Comparison of ENCODE assay signal across 22 cellular contexts in the genomic region with DNA sequence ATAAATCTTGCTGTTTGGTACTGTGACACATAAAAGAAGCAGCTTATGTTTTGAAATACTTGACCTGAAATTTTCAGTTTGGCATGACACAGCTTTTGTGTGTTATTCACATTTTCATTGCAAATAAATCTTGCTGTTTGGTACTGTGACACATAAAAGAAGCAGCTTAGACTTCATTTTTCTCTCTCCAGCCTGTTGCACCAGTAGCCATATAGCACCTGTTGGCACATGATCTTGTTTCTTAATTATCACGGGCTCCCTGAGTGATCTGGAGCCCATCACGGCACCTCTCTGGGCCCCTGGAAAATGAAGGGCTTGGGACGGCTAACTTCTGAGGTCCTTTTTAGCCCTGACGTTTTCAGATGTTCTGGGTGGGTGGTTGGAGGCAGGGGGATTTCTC.
"Had no signal": no experiment of that assay in that cellular context is flagged by ENCODE, and none has a peak within 500 bp of the region (broad histone marks: within the 10 kb centered on the region; RNA-seq: fewer than 3 reads in every experiment).

No MANE protein-coding gene starts in this region.

- H3K27ac ChIP-seq: colonic mucosa, gastrocnemius medialis, parathyroid adenoma, right lobe of liver, stomach, thyroid gland had no signal

- H3K4me1 ChIP-seq: colonic mucosa, gastrocnemius medialis, parathyroid adenoma, right lobe of liver, thyroid gland had no signal

- H3K4me3 ChIP-seq: colonic mucosa, esophagus squamous epithelium, gastrocnemius medialis, lung, right lobe of liver, smooth muscle cell, stomach, thyroid gland had no signal

- DNase-seq: colonic mucosa; effector CD8-positive, alpha-beta T cell; endodermal cell; esophagus squamous epithelium; foreskin fibroblast; gastrocnemius medialis; kidney; natural killer cell; occipital lobe; right lobe of liver; stimulated activated CD4-positive, alpha-beta T cell treated with anti-CD3 and anti-CD28 coated beads, Interleukin-12 subunit alpha, Interleukin-12 subunit beta, amount 100 ng/mL, for 4 hours; stimulated activated CD4-positive, alpha-beta T cell treated with anti-CD3 and anti-CD28 coated beads, Interleukin-1b, Interleukin-23, amount 100 ng/mL, for 48 hours; stimulated activated CD4-positive, alpha-beta T cell treated with anti-CD3 and anti-CD28 coated beads, Interleukin-4, amount 100 ng/mL, for 1 hour; stimulated activated CD8-positive, alpha-beta memory T cell treated with anti-CD3 and anti-CD28 coated beads, Interleukin-4, amount 100 ng/mL, for 48 hours; stimulated activated naive CD4-positive, alpha-beta T cell treated with Interleukin-2 at 50 U/mL for 16 hours; stomach; thyroid gland; trophoblast cell had no signal

- H3K36me3 ChIP-seq: colonic mucosa, esophagus squamous epithelium, gastrocnemius medialis, right lobe of liver, stomach, thyroid gland had no signal

- H3K9me3 ChIP-seq: colonic mucosa, esophagus squamous epithelium, gastrocnemius medialis, right lobe of liver, stomach, thyroid gland had no signal

- ATAC-seq: gastrocnemius medialis, left lobe of liver, natural killer cell, right lobe of liver had no signal
